Comparison of ENCODE assay signal across 18 cellular contexts in the genomic region with DNA sequence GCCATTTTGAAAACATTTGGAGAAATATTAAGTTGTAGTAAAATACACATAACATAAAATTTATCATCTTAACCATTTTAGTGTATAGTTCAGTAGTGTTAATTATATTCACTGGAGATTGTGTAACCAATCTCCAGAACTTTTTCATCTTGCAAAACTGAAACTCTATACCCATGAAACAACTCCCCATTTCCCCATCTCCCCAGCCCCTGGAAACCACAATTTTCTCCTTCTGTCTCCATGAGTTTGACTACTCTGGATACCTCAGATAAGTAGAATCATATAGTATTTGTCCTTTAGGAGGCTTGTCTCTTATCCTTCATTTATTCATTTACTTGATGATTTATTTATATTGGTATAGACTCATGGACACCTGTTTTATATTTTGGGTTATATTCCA.
"Had no signal": no experiment of that assay in that cellular context is flagged by ENCODE, and none has a peak within 500 bp of the region (broad histone marks: within the 10 kb centered on the region; RNA-seq: fewer than 3 reads in every experiment).

No MANE protein-coding gene starts in this region.

- H3K4me3 Mint-ChIP-seq: dendritic cell treated with granulocyte-macrophage colony-stimulating factor and Interleukin-4, amounts not matched to agents 40 ng/mL and 50 ng/mL, for 4 days; effector memory CD8-positive, alpha-beta T cell; naive thymus-derived CD8-positive, alpha-beta T cell; neural crest cell; stimulated activated naive B cell treated with anti-CD40 and anti-IgM and Interleukin-4, amounts not matched to agents 10 μg/mL and 1 μg/mL and 100 μg/mL, for 72 hours; stimulated activated naive CD8-positive, alpha-beta T cell treated with anti-CD3 and anti-CD28 coated beads, Interleukin-15, amount 100 ng/mL, for 72 hours had no signal

- ATAC-seq: effector memory CD8-positive, alpha-beta T cell; heart right ventricle; left lobe of liver; mucosa of descending colon; naive thymus-derived CD8-positive, alpha-beta T cell; sciatic nerve; stimulated activated naive B cell treated with anti-CD40 and anti-IgM and Interleukin-4, amounts not matched to agents 10 μg/mL and 1 μg/mL and 100 μg/mL, for 72 hours; stimulated activated naive CD8-positive, alpha-beta T cell treated with anti-CD3 and anti-CD28 coated beads, Interleukin-15, amount 100 ng/mL, for 72 hours had no signal

- H3K36me3 Mint-ChIP-seq: naive thymus-derived CD8-positive, alpha-beta T cell had no signal

- H3K27ac Mint-ChIP-seq: dendritic cell treated with granulocyte-macrophage colony-stimulating factor and Interleukin-4, amounts not matched to agents 40 ng/mL and 50 ng/mL, for 4 days; effector memory CD8-positive, alpha-beta T cell; naive thymus-derived CD8-positive, alpha-beta T cell; stimulated activated naive B cell treated with anti-CD40 and anti-IgM and Interleukin-4, amounts not matched to agents 10 μg/mL and 1 μg/mL and 100 μg/mL, for 72 hours; stimulated activated naive CD8-positive, alpha-beta T cell treated with anti-CD3 and anti-CD28 coated beads, Interleukin-15, amount 100 ng/mL, for 72 hours had no signal

- H3K9me3 Mint-ChIP-seq: dendritic cell treated with granulocyte-macrophage colony-stimulating factor and Interleukin-4, amounts not matched to agents 40 ng/mL and 50 ng/mL, for 4 days; effector memory CD8-positive, alpha-beta T cell; naive thymus-derived CD8-positive, alpha-beta T cell had no signal

- DNase-seq: effector memory CD8-positive, alpha-beta T cell; heart right ventricle; hypothalamus; kidney glomerular epithelial cell; mammary epithelial cell; mucosa of descending colon; naive thymus-derived CD8-positive, alpha-beta T cell; posterior cingulate gyrus; stimulated activated CD4-positive, alpha-beta T cell treated with anti-CD3 and anti-CD28 coated beads, Interleukin-2, amount 100 ng/mL, for 24 hours; stimulated activated CD4-positive, alpha-beta T cell treated with anti-CD3 and anti-CD28 coated beads, Interleukin-4, amount 100 ng/mL, for 4 hours; stimulated activated naive B cell treated with anti-CD40 and anti-IgM and Interleukin-4, amounts not matched to agents 10 μg/mL and 1 μg/mL and 100 μg/mL, for 72 hours; stimulated activated naive CD8-positive, alpha-beta T cell treated with anti-CD3 and anti-CD28 coated beads, Interleukin-15, amount 100 ng/mL, for 72 hours; testis; transverse colon had no signal

- H3K4me1 Mint-ChIP-seq: neural crest cell; stimulated activated naive B cell treated with anti-CD40 and anti-IgM and Interleukin-4, amounts not matched to agents 10 μg/mL and 1 μg/mL and 100 μg/mL, for 72 hours; stimulated activated naive CD8-positive, alpha-beta T cell treated with anti-CD3 and anti-CD28 coated beads, Interleukin-15, amount 100 ng/mL, for 72 hours had no signal

- H3K27me3 Mint-ChIP-seq: dendritic cell treated with granulocyte-macrophage colony-stimulating factor and Interleukin-4, amounts not matched to agents 40 ng/mL and 50 ng/mL, for 4 days; stimulated activated naive B cell treated with anti-CD40 and anti-IgM and Interleukin-4, amounts not matched to agents 10 μg/mL and 1 μg/mL and 100 μg/mL, for 72 hours; stimulated activated naive CD8-positive, alpha-beta T cell treated with anti-CD3 and anti-CD28 coated beads, Interleukin-15, amount 100 ng/mL, for 72 hours had no signal
